ENCODE assay signal across 8 cellular contexts in genomic region chr16:85750827-85751641, GRCh38. TPM values are rescaled to one million over a fixed set of nuclear protein-coding genes. Genes with fewer than 3 reads are reported as not detected.
DNase-seq lines count a peak whose midpoint lies in the region; ATAC-seq and TF ChIP-seq lines count a peak whose summit lies in the region.

Gene C16orf74 (minus strand): TSS chr16:85751096. CDS start chr16:85735217, 15,879 bp downstream.

- no peaks in the 10 kb centered on the region for H3K9me3 Mint-ChIP-seq in T-helper 2 cell treated with Interferon-gamma antibody and Interleukin-4, amounts not matched to agents 5 μg/mL and 100 μg/mL, for 36 hours

- peak; percentile 58 for ATAC-seq in HG02798 (IDR thresholded peaks at IDR 0.05; ENCODE audit: poor library complexity, unreplicated experiment)
- ATAC-seq in HG03139 (IDR thresholded peaks at IDR 0.05; ENCODE audit: unreplicated experiment): no peak

- no peak for TF ChIP-seq CTCF in epithelial cell of proximal tubule (conservative IDR thresholded peaks at IDR 0.05; ENCODE audit: low read depth, low read length)

- H3K36me3 ChIP-seq in SJSA1: no peaks in the 10 kb centered on the region; the same call in 1 of the 2 replicates

- no peaks in the 10 kb centered on the region for H3K27me3 ChIP-seq in SJSA1 (replicated peaks)

- H3K27me3 Mint-ChIP-seq in T-helper 2 cell treated with Interferon-gamma antibody and Interleukin-4, amounts not matched to agents 5 μg/mL and 100 μg/mL, for 36 hours (ENCODE audit: low read depth): peaks cover 26% of the 10 kb centered on the region

- H3K4me1 Mint-ChIP-seq in T-helper 2 cell treated with Interferon-gamma antibody and Interleukin-4, amounts not matched to agents 5 μg/mL and 100 μg/mL, for 36 hours (ENCODE audit: low read depth): peaks cover 3% of the 10 kb centered on the region

- H3K27ac Mint-ChIP-seq in T-helper 2 cell treated with Interferon-gamma antibody and Interleukin-4, amounts not matched to agents 5 μg/mL and 100 μg/mL, for 36 hours: no peak within 1 kb of the TSS

- DNase-seq in T-helper 2 cell treated with Interferon-gamma antibody and Interleukin-4, amounts not matched to agents 5 μg/mL and 100 μg/mL, for 36 hours (ENCODE audit: low spot score): no peak
- DNase-seq in T-helper 2 cell (no peak), SJSA1 (ENCODE audit: low read depth in 1 of 2, low spot score in 2 of 2) (peak in 1 of 2 experiments; percentile 33), epithelial cell of proximal tubule (ENCODE audit: low read depth) (no peak), myocyte (ENCODE audit: low read depth) (peak; percentile 20), T1000 (lab: John Stamatoyannopoulos, UW) (no peak)

- H3K4me3 ChIP-seq in SJSA1: peak within 1 kb of the TSS; percentile 84
- peak within 1 kb of the TSS; percentile 58 for H3K4me3 ChIP-seq in epithelial cell of proximal tubule (ENCODE audit: low read depth, low read length)

- H3K36me3 Mint-ChIP-seq in T-helper 2 cell treated with Interferon-gamma antibody and Interleukin-4, amounts not matched to agents 5 μg/mL and 100 μg/mL, for 36 hours (ENCODE audit: low read depth): no peaks in the 10 kb centered on the region

- no peaks in the 10 kb centered on the region; the same call in 1 of the 2 replicates for H3K9me3 ChIP-seq in SJSA1 (replicated peaks)

- H3K4me3 Mint-ChIP-seq in T-helper 2 cell treated with Interferon-gamma antibody and Interleukin-4, amounts not matched to agents 5 μg/mL and 100 μg/mL, for 36 hours: peak within 1 kb of the TSS; percentile 74

- no peak within 1 kb of the TSS; the same call in 1 of the 2 replicates for H3K27ac ChIP-seq in SJSA1

- H3K4me1 ChIP-seq in SJSA1 (replicated peaks): peaks cover 42% of the 10 kb centered on the region

RNA-seq across cellular contexts. Expression of gene C16orf74, which starts in this region (rescaled TPM):
- total RNA-seq in SJSA1 (2014; rRNA removed; shearing (Covaris generic)): 7.7 and 20.8 TPM in 2 replicates
- total RNA-seq in epithelial cell of proximal tubule: 8.2 and 12.2 TPM in 2 replicates
- total RNA-seq in myocyte: 0.16 TPM in 1 of 2 replicates, not detected in the other
- polyA plus RNA-seq in myocyte (2012): 0.19 TPM

Comparison
In these comparisons a context has a peak if more than half of its experiments do, and no peak if none do; other contexts are left out.
1. Peak in DNase-seq in myocyte; RNA of the gene not detected or under 1 TPM.